Comparison of ENCODE assay signal across 9 cellular contexts in the genomic region with DNA sequence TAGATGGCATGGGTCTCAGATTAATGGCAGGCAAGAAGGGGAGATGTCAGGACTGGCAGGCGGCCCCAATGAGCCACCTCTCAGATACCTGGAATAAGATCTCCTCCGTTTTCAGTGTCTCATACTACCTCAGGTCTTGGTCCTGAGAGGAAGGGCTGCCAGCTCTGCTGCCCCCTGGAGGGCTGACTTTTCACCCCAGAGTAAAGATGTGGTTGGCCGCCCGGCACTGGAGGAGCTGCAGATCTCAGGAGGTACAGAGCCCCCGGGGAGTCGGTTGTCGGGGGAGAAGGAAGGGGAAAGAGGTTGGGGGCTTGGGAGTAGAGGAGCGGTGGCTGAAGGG. TPM values are rescaled to one million over a fixed set of nuclear protein-coding genes. Genes with fewer than 3 reads are reported as not detected.
DNase-seq lines count a peak whose midpoint lies in the region; ATAC-seq, FAIRE-seq and TF ChIP-seq lines count a peak whose summit lies in the region.
"Had no signal": no experiment of that assay in that cellular context is flagged by ENCODE, and none has a peak within 500 bp of the region (broad histone marks: within the 10 kb centered on the region; RNA-seq: fewer than 3 reads in every experiment).

No MANE protein-coding gene starts in this region.

- H3K9ac ChIP-seq in PC-3 (ENCODE audit: low read length), result peak overlapping the region; percentile 75

- POLR2A ChIA-PET in A673 (lab: Charles Lee; ENCODE audit: low non-redundant PET) (no interaction called here), PC-3 (lab: Charles Lee; ENCODE audit: unreplicated experiment) (no interaction called here)

- peaks cover 43% of the 10 kb centered on the region for H3K79me2 ChIP-seq in PC-3 (ENCODE audit: low read length)

- H3K9me3 ChIP-seq in A673 (ENCODE audit: low read depth, low read length, poor library complexity, severe bottlenecking) (no peaks in the 10 kb centered on the region), PC-3 (ENCODE audit: low read length) (no peaks in the 10 kb centered on the region)

- CTCF ChIA-PET in A673 (lab: Charles Lee), result interaction anchor here (0.5 to 0.9 kb wide), 5 partner anchors 15 to 776 kb away, joined by 3 to 4 read pairs (median 3); no protein-coding TSS in a partner anchor
- CTCF ChIA-PET in PC-3 (lab: Charles Lee), result interaction anchor here (0.6 to 1.4 kb wide), 10 partner anchors 15 to 452 kb away, joined by 3 to 18 read pairs (median 5); no protein-coding TSS in a partner anchor

- peaks cover 25% of the 10 kb centered on the region; the same call in 1 of the 2 replicates for H4K20me1 ChIP-seq in PC-3 (ENCODE audit: low read length)

- H3K27ac ChIP-seq in A673 (ENCODE audit: low read depth, low read length, poor library complexity, severe bottlenecking) (no peak overlapping the region), PC-3 (ENCODE audit: low read length) (peak overlapping the region; percentile 9; the same call in 1 of the 2 replicates)

- H3K4me2 ChIP-seq in PC-3 (ENCODE audit: low read length), result peak overlapping the region; percentile 82

- H3K27me3 ChIP-seq in A673 (replicated peaks; ENCODE audit: insufficient read depth, low read depth, low read length, poor library complexity) (no peaks in the 10 kb centered on the region), PC-3 (ENCODE audit: low read length) (no peaks in the 10 kb centered on the region)

- intact Hi-C loops in A673 (cut with micrococcal nuclease; ENCODE audit: unreplicated experiment) (loop anchor here (2.0 kb wide), 3 partner anchors 58 to 156 kb away; no protein-coding TSS in a partner anchor), PC-3 (cut with micrococcal nuclease) (loop anchor here (1.0 to 5.0 kb wide), 4 partner anchors 63 to 284 kb away; no protein-coding TSS in a partner anchor)

- no peaks in the 10 kb centered on the region for H3K36me3 ChIP-seq in A673 (ENCODE audit: insufficient read depth, low read length, poor library complexity, severe bottlenecking)
- H3K36me3 ChIP-seq in PC-3 (ENCODE audit: low read depth, low read length), result no peaks in the 10 kb centered on the region; the same call in 1 of the 2 replicates

- peak; percentile 47 for ATAC-seq in PC-3
- ATAC-seq in HG02840 (IDR thresholded peaks at IDR 0.05; ENCODE audit: low FRiP score, unreplicated experiment), result no peak

- TF ChIP-seq POLR2A in GM12892 (IDR thresholded peaks at IDR 0.05; ENCODE audit: low read depth, low read length), result no peak

- H3K4me3 ChIP-seq in A673 (ENCODE audit: low read depth, low read length, poor library complexity, severe bottlenecking) (peak overlapping the region; percentile 60), PC-3 (ENCODE audit: low read length) (peak overlapping the region; percentile 70)

- TF ChIP-seq CTCF in A673 (conservative IDR thresholded peaks at IDR 0.05; ENCODE audit: low read depth, low read length), result peak; percentile 71
- peak; percentile 97 for TF ChIP-seq CTCF in PC-3 (conservative IDR thresholded peaks at IDR 0.05; ENCODE audit: low read depth, low read length)

- peak overlapping the region; percentile 90 for H2AFZ ChIP-seq in PC-3 (ENCODE audit: low read length)

- BruUV-seq in A673 (replicated peaks; lab: Mats Ljungman, UMichigan) (no TSS peak), PC-3 (replicated peaks; lab: Mats Ljungman, UMichigan) (no TSS peak)

- H3F3A ChIP-seq in PC-3 (ENCODE audit: low read length, unreplicated experiment), result no peaks in the 10 kb centered on the region

- H3K4me1 ChIP-seq in A673 (ENCODE audit: insufficient read depth, low read length, poor library complexity, severe bottlenecking) (peaks cover 15% of the 10 kb centered on the region), PC-3 (ENCODE audit: insufficient read depth, low read length) (peaks cover 56% of the 10 kb centered on the region)

- FAIRE-seq in GM12892 (lab: Jason Lieb, UNC), result no peak
- FAIRE-seq: islet of Langerhans had no signal

- peak; percentile 60 for DNase-seq in A673 (ENCODE audit: low spot score)
- DNase-seq in GM12892 (ENCODE audit: insufficient read length), result peak; percentile 46
- DNase-seq in PC-3, result peak; percentile 92
- DNase-seq in astrocyte of the hippocampus (ENCODE audit: low read depth, low spot score), result peak; percentile 83
- peak; percentile 83 for DNase-seq in iPS-NIHi7 (ENCODE audit: extremely low spot score)
- DNase-seq in stimulated activated CD4-positive, alpha-beta T cell treated with anti-CD3 and anti-CD28 coated beads, Interleukin-4, amount 100 ng/mL, for 1 hour, result peak; percentile 30
- DNase-seq in NCI-H128 (lab: John Stamatoyannopoulos, UW; ENCODE audit: unreplicated experiment), result no peak

- H3K9me2 ChIP-seq in PC-3 (replicated peaks; ENCODE audit: low read length), result no peaks in the 10 kb centered on the region

RNA-seq across cellular contexts. Expression of gene COL13A1, which starts 0.6 kb away (rescaled TPM):
- total RNA-seq in A673 (2021) (2.0 and 3.0 TPM in 2 replicates), PC-3 (2014; rRNA removed) (201 and 299 TPM in 2 replicates)
- 0.08 TPM for polyA plus RNA-seq in GM12892 (2012; ENCODE audit: missing spikeins)

Comparison
In these comparisons a context has a peak if more than half of its experiments do, and no peak if none do; other contexts are left out.
1. RNA of gene COL13A1, which starts 0.6 kb away (total RNA-seq): 201 to 299 TPM in PC-3; 2.0 to 3.0 TPM in A673; every median in the first group is over 10 times any median in the second.